ENCODE assay signal across 16 cellular contexts in genomic region chr4:114728426-114728825, GRCh38.
"Had no signal": no experiment of that assay in that cellular context is flagged by ENCODE, and none has a peak within 500 bp of the region (broad histone marks: within the 10 kb centered on the region; RNA-seq: fewer than 3 reads in every experiment).

No MANE protein-coding gene starts in this region.

- DNase-seq: cortex of kidney; dorsolateral prefrontal cortex; effector CD8-positive, alpha-beta T cell; foreskin melanocyte; heart left ventricle; hippocampal formation; left colon; mucosa of descending colon; natural killer cell; right lobe of liver; stimulated activated CD4-positive, alpha-beta T cell treated with anti-CD3 and anti-CD28 coated beads, Interleukin-4, amount 100 ng/mL, for 1 hour; tibial artery; upper lobe of right lung had no signal

- H3K36me3 Mint-ChIP-seq: natural killer cell; stimulated activated memory B cell treated with anti-CD40 and anti-IgM and Interleukin-4, amounts not matched to agents 10 μg/mL and 1 μg/mL and 100 μg/mL, for 72 hours had no signal

- H3K27me3 Mint-ChIP-seq: stimulated activated memory B cell treated with anti-CD40 and anti-IgM and Interleukin-4, amounts not matched to agents 10 μg/mL and 1 μg/mL and 100 μg/mL, for 72 hours; stimulated activated naive CD8-positive, alpha-beta T cell treated with anti-CD3 and anti-CD28 coated beads, Interleukin-15, Interleukin-2, amounts not matched to agents 100 ng/mL and 50 ng/mL, for 24 hours had no signal

- H3K27ac Mint-ChIP-seq: natural killer cell; stimulated activated memory B cell treated with anti-CD40 and anti-IgM and Interleukin-4, amounts not matched to agents 10 μg/mL and 1 μg/mL and 100 μg/mL, for 72 hours; stimulated activated naive CD8-positive, alpha-beta T cell treated with anti-CD3 and anti-CD28 coated beads, Interleukin-15, Interleukin-2, amounts not matched to agents 100 ng/mL and 50 ng/mL, for 24 hours had no signal

- H3K4me3 Mint-ChIP-seq: natural killer cell; neural crest cell; stimulated activated memory B cell treated with anti-CD40 and anti-IgM and Interleukin-4, amounts not matched to agents 10 μg/mL and 1 μg/mL and 100 μg/mL, for 72 hours; stimulated activated naive CD8-positive, alpha-beta T cell treated with anti-CD3 and anti-CD28 coated beads, Interleukin-15, Interleukin-2, amounts not matched to agents 100 ng/mL and 50 ng/mL, for 24 hours had no signal

- ATAC-seq: heart left ventricle; left colon; mucosa of descending colon; natural killer cell; right lobe of liver; stimulated activated memory B cell treated with anti-CD40 and anti-IgM and Interleukin-4, amounts not matched to agents 10 μg/mL and 1 μg/mL and 100 μg/mL, for 72 hours; upper lobe of right lung had no signal

- H3K9me3 Mint-ChIP-seq: natural killer cell; neural crest cell; stimulated activated memory B cell treated with anti-CD40 and anti-IgM and Interleukin-4, amounts not matched to agents 10 μg/mL and 1 μg/mL and 100 μg/mL, for 72 hours; stimulated activated naive CD8-positive, alpha-beta T cell treated with anti-CD3 and anti-CD28 coated beads, Interleukin-15, Interleukin-2, amounts not matched to agents 100 ng/mL and 50 ng/mL, for 24 hours had no signal

- H3K4me1 Mint-ChIP-seq: natural killer cell; stimulated activated memory B cell treated with anti-CD40 and anti-IgM and Interleukin-4, amounts not matched to agents 10 μg/mL and 1 μg/mL and 100 μg/mL, for 72 hours had no signal
